19 cellular contexts compared by ENCODE assay signal in the genomic region with DNA sequence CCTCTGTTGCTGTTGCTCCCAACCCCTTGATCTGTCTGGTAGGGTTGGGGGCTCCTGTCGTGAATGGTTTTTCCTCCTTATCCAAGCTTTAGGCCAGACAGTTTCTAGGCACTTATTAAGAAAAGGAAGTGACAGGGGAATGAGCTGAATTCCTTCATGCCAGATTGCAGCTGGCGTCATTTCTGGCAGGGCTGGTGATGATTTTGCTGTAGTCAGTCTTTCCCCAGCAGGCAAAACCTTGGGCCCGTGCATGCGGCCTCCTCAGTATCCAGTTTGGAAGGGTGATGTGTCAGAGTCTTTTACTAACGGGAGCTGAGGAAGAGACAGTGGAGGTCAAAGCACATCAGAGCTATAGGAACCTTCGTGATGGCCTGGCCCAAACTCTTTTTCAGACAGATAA. TPM values are rescaled to one million over a fixed set of nuclear protein-coding genes. Genes with fewer than 3 reads are reported as not detected.
A peak's percentile ranks its signal among the peaks of the same experiment; 100 is the strongest.
DNase-seq lines count a peak whose midpoint lies in the region; TF ChIP-seq lines count a peak whose summit lies in the region.
"Had no signal": no experiment of that assay in that cellular context is flagged by ENCODE, and none has a peak within 500 bp of the region (broad histone marks: within the 10 kb centered on the region; RNA-seq: fewer than 3 reads in every experiment).

No MANE protein-coding gene starts in this region.

- H3K4me2 ChIP-seq in osteoblast (ENCODE audit: insufficient read depth, low read length) = no peak overlapping the region

- no peaks in the 10 kb centered on the region for H3K79me2 ChIP-seq in osteoblast (ENCODE audit: insufficient read depth, low read length)

- H3K36me3 ChIP-seq in osteoblast (ENCODE audit: insufficient read depth, low read length) = peaks cover 18% of the 10 kb centered on the region
- H3K36me3 ChIP-seq: cardiac muscle cell had no signal

- H3K4me1 ChIP-seq in osteoblast (ENCODE audit: insufficient read depth, low read length) = peaks cover 10% of the 10 kb centered on the region

- peak; percentile 86 for DNase-seq in AG10803 (ENCODE audit: low read depth)
- DNase-seq in amniotic stem cell (lab: John Stamatoyannopoulos, UW) = peak; percentile 16
- peak; percentile 39 for DNase-seq in fibroblast of mammary gland (ENCODE audit: low read depth)
- DNase-seq in osteoblast (ENCODE audit: insufficient read length, low spot score, missing footprints) = peak; percentile 91
- DNase-seq in SW480 (ENCODE audit: low spot score) = no peak
- no peak for DNase-seq in NCI-H2196 (lab: John Stamatoyannopoulos, UW; ENCODE audit: unreplicated experiment)
- DNase-seq in SHP77 treated with DMSO at 0.1 percent for 48 hours (lab: John Stamatoyannopoulos, UW) = no peak
- no peak for DNase-seq in KG1 (lab: John Stamatoyannopoulos, UW)
- DNase-seq: ACHN; activated CD4-positive, alpha-beta T cell treated with anti-CD3 and anti-CD28 coated beads for 4 hours; activated naive CD4-positive, alpha-beta T cell treated with Interleukin-2 at 50 U/mL for 16 hours; Calu3; endodermal cell; GF-D8; NCI-H1930; NCI-H524 treated with DMSO at 0.1 percent for 48 hours; retina; SJCRH30 had no signal

- no peaks in the 10 kb centered on the region for H4K20me1 ChIP-seq in osteoblast (ENCODE audit: insufficient read depth, low read length)

- H3K4me3 ChIP-seq in AG10803 (ENCODE audit: low read length) = no peak overlapping the region
- H3K4me3 ChIP-seq in fibroblast of mammary gland (ENCODE audit: control insufficient read depth, low read depth, low read length) = no peak overlapping the region
- H3K4me3 ChIP-seq in osteoblast (ENCODE audit: insufficient read depth, low read length) = no peak overlapping the region
- H3K4me3 ChIP-seq: cardiac muscle cell, SJCRH30 had no signal

- TF ChIP-seq CTCF in AG10803 (conservative IDR thresholded peaks at IDR 0.05; ENCODE audit: low read length) (no peak), fibroblast of mammary gland (conservative IDR thresholded peaks at IDR 0.05; ENCODE audit: control insufficient read depth, insufficient read depth, low read depth, low read length) (no peak), osteoblast (IDR thresholded peaks at IDR 0.05; ENCODE audit: extremely low read depth, low read depth, low read length) (no peak)

- no peak overlapping the region for H3K27ac ChIP-seq in osteoblast (ENCODE audit: low read depth, low read length)
- H3K27ac ChIP-seq: cardiac muscle cell, SJCRH30 had no signal

- no peaks in the 10 kb centered on the region for H3K9me3 ChIP-seq in osteoblast (ENCODE audit: low read depth, low read length)
- H3K9me3 ChIP-seq: SJCRH30 had no signal

- H3K27me3 ChIP-seq in osteoblast (ENCODE audit: insufficient read depth, low read length) = no peaks in the 10 kb centered on the region
- H3K27me3 ChIP-seq: cardiac muscle cell, SJCRH30 had no signal

- H2AFZ ChIP-seq in osteoblast (ENCODE audit: low read length) = no peak overlapping the region

RNA-seq across cellular contexts. Expression of gene COL27A1, which starts 58.8 kb away (rescaled TPM):
- 10.1 and 11.8 TPM in 2 replicates for total RNA-seq in osteoblast

Comparison
In these comparisons a context has a peak if more than half of its experiments do, and no peak if none do; other contexts are left out.
1. DNase-seq: peak in AG10803 (single experiment), amniotic stem cell (single experiment), fibroblast of mammary gland (single experiment) and osteoblast (single experiment); none in SW480 (single experiment), NCI-H2196 (single experiment), SHP77 treated with DMSO at 0.1 percent for 48 hours (single experiment) and KG1 (single experiment).